8 cellular contexts compared by ENCODE assay signal in genomic region chr16:75555213-75555706, GRCh38. TPM values are rescaled to one million over a fixed set of nuclear protein-coding genes. Genes with fewer than 3 reads are reported as not detected.
DNase-seq lines count a peak whose midpoint lies in the region; ATAC-seq, FAIRE-seq and TF ChIP-seq lines count a peak whose summit lies in the region.

No MANE protein-coding gene starts in this region.

- H3K4me3 Mint-ChIP-seq in activated T-helper 1 cell treated with anti-CD3 and anti-CD28 coated beads, Interleukin-12 subunit alpha, Interleukin-12 subunit beta, Interleukin-2, Interleukin-4 antibody, amounts not matched to agents 30 ng/mL and 10 ng/mL and 1 ng/mL, durations not matched to agents 14 hours and 24 hours and 36 hours: peak overlapping the region; percentile 92
- peak overlapping the region; percentile 85 for H3K4me3 Mint-ChIP-seq in natural killer cell treated with Interleukin-12 subunit alpha and Interleukin-12 subunit beta and Interleukin-15 and Interleukin-18, amount 100 ng/mL, for 72 hours

- FAIRE-seq in frontal cortex (lab: Jason Lieb, UNC): no peak

- H3K9me3 Mint-ChIP-seq in activated T-helper 1 cell treated with anti-CD3 and anti-CD28 coated beads, Interleukin-12 subunit alpha, Interleukin-12 subunit beta, Interleukin-2, Interleukin-4 antibody, amounts not matched to agents 30 ng/mL and 10 ng/mL and 1 ng/mL, durations not matched to agents 14 hours and 24 hours and 36 hours: no peaks in the 10 kb centered on the region
- no peaks in the 10 kb centered on the region for H3K9me3 Mint-ChIP-seq in natural killer cell treated with Interleukin-12 subunit alpha and Interleukin-12 subunit beta and Interleukin-15 and Interleukin-18, amount 100 ng/mL, for 72 hours

- H3K4me1 Mint-ChIP-seq in activated T-helper 1 cell treated with anti-CD3 and anti-CD28 coated beads, Interleukin-12 subunit alpha, Interleukin-12 subunit beta, Interleukin-2, Interleukin-4 antibody, amounts not matched to agents 30 ng/mL and 10 ng/mL and 1 ng/mL, durations not matched to agents 14 hours and 24 hours and 36 hours (ENCODE audit: low read depth): peaks cover 14% of the 10 kb centered on the region
- H3K4me1 Mint-ChIP-seq in natural killer cell treated with Interleukin-12 subunit alpha and Interleukin-12 subunit beta and Interleukin-15 and Interleukin-18, amount 100 ng/mL, for 72 hours (ENCODE audit: low read depth in 2 of 2): peaks cover 5 to 8% of the 10 kb centered on the region in 2 donors

- no peaks in the 10 kb centered on the region for H3K36me3 Mint-ChIP-seq in activated T-helper 1 cell treated with anti-CD3 and anti-CD28 coated beads, Interleukin-12 subunit alpha, Interleukin-12 subunit beta, Interleukin-2, Interleukin-4 antibody, amounts not matched to agents 30 ng/mL and 10 ng/mL and 1 ng/mL, durations not matched to agents 14 hours and 24 hours and 36 hours (ENCODE audit: low read depth)
- H3K36me3 Mint-ChIP-seq in natural killer cell treated with Interleukin-12 subunit alpha and Interleukin-12 subunit beta and Interleukin-15 and Interleukin-18, amount 100 ng/mL, for 72 hours: no peaks in the 10 kb centered on the region

- H3K4me3 ChIP-seq in AG09309 (ENCODE audit: control insufficient read depth, low read depth, low read length): peak overlapping the region; percentile 77

- intact Hi-C loops in activated T-helper 1 cell treated with anti-CD3 and anti-CD28 coated beads, Interleukin-12 subunit alpha, Interleukin-12 subunit beta, Interleukin-2, Interleukin-4 antibody, amounts not matched to agents 30 ng/mL and 10 ng/mL and 1 ng/mL, durations not matched to agents 14 hours and 24 hours and 36 hours (cut with micrococcal nuclease): loop anchor here (10.0 kb wide), 1 partner anchor 850 kb away; the partner anchor contains the start of gene MLKL

- TF ChIP-seq CTCF in AG09309 (IDR thresholded peaks at IDR 0.05; ENCODE audit: control insufficient read depth, insufficient read depth, low read depth, low read length, missing control alignments) (no peak), GM13976 (IDR thresholded peaks at IDR 0.05; ENCODE audit: borderline replicate concordance, control extremely low read depth, extremely low read depth, insufficient read depth, missing control alignments) (no peak)

- peaks cover 7% of the 10 kb centered on the region for H3K27me3 Mint-ChIP-seq in activated T-helper 1 cell treated with anti-CD3 and anti-CD28 coated beads, Interleukin-12 subunit alpha, Interleukin-12 subunit beta, Interleukin-2, Interleukin-4 antibody, amounts not matched to agents 30 ng/mL and 10 ng/mL and 1 ng/mL, durations not matched to agents 14 hours and 24 hours and 36 hours (ENCODE audit: insufficient read depth)
- peaks cover 0 to 8% of the 10 kb centered on the region in 2 donors for H3K27me3 Mint-ChIP-seq in natural killer cell treated with Interleukin-12 subunit alpha and Interleukin-12 subunit beta and Interleukin-15 and Interleukin-18, amount 100 ng/mL, for 72 hours

- peak; percentile 55 for DNase-seq in AG09309 (ENCODE audit: low read depth)
- peak; percentile 75 for DNase-seq in GM13976 (ENCODE audit: low spot score)
- peak; percentile 76 for DNase-seq in NCI-H2227 treated with DMSO at 0.1 percent for 48 hours (lab: John Stamatoyannopoulos, UW)
- no peak for DNase-seq in activated T-helper 1 cell treated with anti-CD3 and anti-CD28 coated beads, Interleukin-12 subunit alpha, Interleukin-12 subunit beta, Interleukin-2, Interleukin-4 antibody, amounts not matched to agents 30 ng/mL and 10 ng/mL and 1 ng/mL, durations not matched to agents 14 hours and 24 hours and 36 hours (ENCODE audit: low spot score)
- DNase-seq in frontal cortex (ENCODE audit: low spot score in 2 of 2): peak; percentile 72 to 75
- no peak for DNase-seq in natural killer cell treated with Interleukin-12 subunit alpha and Interleukin-12 subunit beta and Interleukin-15 and Interleukin-18, amount 100 ng/mL, for 72 hours (ENCODE audit: low spot score)
- DNase-seq in KG1 (lab: John Stamatoyannopoulos, UW): no peak

- peak; percentile 36 for ATAC-seq in HG03095 (IDR thresholded peaks at IDR 0.05; ENCODE audit: unreplicated experiment)
- ATAC-seq in natural killer cell treated with Interleukin-12 subunit alpha and Interleukin-12 subunit beta and Interleukin-15 and Interleukin-18, amount 100 ng/mL, for 72 hours: peak; percentile 5 to 33

- H3K27ac Mint-ChIP-seq in activated T-helper 1 cell treated with anti-CD3 and anti-CD28 coated beads, Interleukin-12 subunit alpha, Interleukin-12 subunit beta, Interleukin-2, Interleukin-4 antibody, amounts not matched to agents 30 ng/mL and 10 ng/mL and 1 ng/mL, durations not matched to agents 14 hours and 24 hours and 36 hours: peak overlapping the region; percentile 89
- peak overlapping the region; percentile 31 to 81 for H3K27ac Mint-ChIP-seq in natural killer cell treated with Interleukin-12 subunit alpha and Interleukin-12 subunit beta and Interleukin-15 and Interleukin-18, amount 100 ng/mL, for 72 hours

- in situ Hi-C loops in GM13976 (cut with MboI; ENCODE audit: low sequenced_read_pairs, unreplicated experiment): no loop called here

RNA-seq across cellular contexts. Expression of gene TMEM231, which starts 0.8 kb away (rescaled TPM):
- 4.5 and 4.7 TPM in 2 replicates for total RNA-seq in activated T-helper 1 cell treated with anti-CD3 and anti-CD28 coated beads, Interleukin-12 subunit alpha, Interleukin-12 subunit beta, Interleukin-2, Interleukin-4 antibody, amounts not matched to agents 30 ng/mL and 10 ng/mL and 1 ng/mL, durations not matched to agents 14 hours and 24 hours and 36 hours
- 14.3 TPM for total RNA-seq in frontal cortex
- total RNA-seq in natural killer cell treated with Interleukin-12 subunit alpha and Interleukin-12 subunit beta and Interleukin-15 and Interleukin-18, amount 100 ng/mL, for 72 hours: 1 to 10 TPM; 3.9 to 6.6 TPM

RNA-seq across cellular contexts. Expression of gene GABARAPL2, which starts 10.9 kb away (rescaled TPM):
- 62.7 and 69.5 TPM in 2 replicates for total RNA-seq in activated T-helper 1 cell treated with anti-CD3 and anti-CD28 coated beads, Interleukin-12 subunit alpha, Interleukin-12 subunit beta, Interleukin-2, Interleukin-4 antibody, amounts not matched to agents 30 ng/mL and 10 ng/mL and 1 ng/mL, durations not matched to agents 14 hours and 24 hours and 36 hours
- total RNA-seq in frontal cortex: 96.6 TPM
- 10 to 100 TPM; 51.5 to 75.9 TPM for total RNA-seq in natural killer cell treated with Interleukin-12 subunit alpha and Interleukin-12 subunit beta and Interleukin-15 and Interleukin-18, amount 100 ng/mL, for 72 hours

RNA-seq across cellular contexts. Expression of gene CHST5, which starts 19.4 kb away (rescaled TPM):
- not detected in 2 replicates for total RNA-seq in activated T-helper 1 cell treated with anti-CD3 and anti-CD28 coated beads, Interleukin-12 subunit alpha, Interleukin-12 subunit beta, Interleukin-2, Interleukin-4 antibody, amounts not matched to agents 30 ng/mL and 10 ng/mL and 1 ng/mL, durations not matched to agents 14 hours and 24 hours and 36 hours
- total RNA-seq in frontal cortex: 0.41 TPM
- under 1 TPM in 1 of 2 donors, not detected in 1; 0.14 TPM for total RNA-seq in natural killer cell treated with Interleukin-12 subunit alpha and Interleukin-12 subunit beta and Interleukin-15 and Interleukin-18, amount 100 ng/mL, for 72 hours

Comparison
In these comparisons a context has a peak if more than half of its experiments do, and no peak if none do; other contexts are left out.
1. DNase-seq: peak in AG09309 (single experiment), GM13976 (single experiment), NCI-H2227 treated with DMSO at 0.1 percent for 48 hours (single experiment) and frontal cortex (2 of 2); none in activated T-helper 1 cell treated with anti-CD3 and anti-CD28 coated beads, Interleukin-12 subunit alpha, Interleukin-12 subunit beta, Interleukin-2, Interleukin-4 antibody, amounts not matched to agents 30 ng/mL and 10 ng/mL and 1 ng/mL, durations not matched to agents 14 hours and 24 hours and 36 hours (single experiment), natural killer cell treated with Interleukin-12 subunit alpha and Interleukin-12 subunit beta and Interleukin-15 and Interleukin-18, amount 100 ng/mL, for 72 hours (single experiment) and KG1 (single experiment).